In genomic region chr1:73593379-73593778, GRCh38 we compare ENCODE assay signal across 9 cellular contexts.
A peak's percentile ranks its signal among the peaks of the same experiment; 100 is the strongest.
DNase-seq lines count a peak whose midpoint lies in the region; ATAC-seq, FAIRE-seq and TF ChIP-seq lines count a peak whose summit lies in the region.
"Had no signal": no experiment of that assay in that cellular context is flagged by ENCODE, and none has a peak within 500 bp of the region (broad histone marks: within the 10 kb centered on the region; RNA-seq: fewer than 3 reads in every experiment).

No MANE protein-coding gene starts in this region.

- DNase-seq in ELF-1 (ENCODE audit: low read depth, low spot score) (peak; percentile 18), NOMO-1 (lab: John Stamatoyannopoulos, UW; ENCODE audit: unreplicated experiment in 2 of 2) (peak; percentile 33 to 51), epidermal melanocyte (ENCODE audit: insufficient read length, low spot score) (peak; percentile 29), pancreas (peak in 3 of 6 donors; percentile 7 to 35 (median 15)), nucleus accumbens (lab: John Stamatoyannopoulos, UW) (no peak), SHP77 treated with DMSO at 0.1 percent for 48 hours (lab: John Stamatoyannopoulos, UW) (no peak)

- ATAC-seq in pancreas (peak; percentile 79 to 98 (median 91)), HG03097 (IDR thresholded peaks at IDR 0.05; ENCODE audit: low FRiP score, unreplicated experiment) (no peak), GM19351 (IDR thresholded peaks at IDR 0.05; ENCODE audit: unreplicated experiment) (no peak)

- no peaks in the 10 kb centered on the region for H3K9me3 ChIP-seq in pancreas

- H3K36me3 ChIP-seq in pancreas = no peaks in the 10 kb centered on the region

- peak overlapping the region in 1 of 4 donors; percentile 11 for H3K4me3 ChIP-seq in pancreas

- intact Hi-C loops in pancreas (cut with DNase I) = no loop called here

- no peak for TF ChIP-seq CTCF in pancreas (IDR thresholded peaks at IDR 0.05)

- 12 to 14% methylated on average over 3 of the region's 3 CpGs for WGBS in pancreas, 2 donors

- H3K27ac ChIP-seq in pancreas = peak overlapping the region in 2 of 4 donors; percentile 26 to 48

- FAIRE-seq in pancreas (lab: Jason Lieb, UNC) = peak; percentile 81
- FAIRE-seq: GM18507 had no signal

- H3K4me1 ChIP-seq in pancreas = no peaks in the 10 kb centered on the region

- no peaks in the 10 kb centered on the region for H3K27me3 ChIP-seq in pancreas

Comparison
In these comparisons a context has a peak if more than half of its experiments do, and no peak if none do; other contexts are left out.
1. DNase-seq: peak in ELF-1 (single experiment), NOMO-1 (2 of 2) and epidermal melanocyte (single experiment); none in nucleus accumbens (0 of 56) and SHP77 treated with DMSO at 0.1 percent for 48 hours (single experiment).
2. ATAC-seq: peak in pancreas (4 of 4); none in HG03097 (single experiment) and GM19351 (single experiment).